ENCODE assay signal across 19 cellular contexts in genomic region chr2:54664238-54664786, GRCh38. TPM values are rescaled to one million over a fixed set of nuclear protein-coding genes. Genes with fewer than 3 reads are reported as not detected.
DNase-seq lines count a peak whose midpoint lies in the region; ATAC-seq, FAIRE-seq and TF ChIP-seq lines count a peak whose summit lies in the region.
"Had no signal": no experiment of that assay in that cellular context is flagged by ENCODE, and none has a peak within 500 bp of the region (broad histone marks: within the 10 kb centered on the region; RNA-seq: fewer than 3 reads in every experiment).

No MANE protein-coding gene starts in this region.

- 92% methylated on average over 18 of the region's 18 CpGs for WGBS in pancreas, 2 donors

- no peaks in the 10 kb centered on the region for H3K9me3 Mint-ChIP-seq in nephron
- H3K9me3 Mint-ChIP-seq: CD8-positive, alpha-beta T cell; naive B cell had no signal

- H3K4me3 ChIP-seq in right atrium auricular region (no peak overlapping the region), upper lobe of right lung (no peak overlapping the region), pancreas (no peak overlapping the region)
- H3K4me3 ChIP-seq: ascending aorta, GM23248 had no signal

- H3K9me3 ChIP-seq in right atrium auricular region, result no peaks in the 10 kb centered on the region
- H3K9me3 ChIP-seq in upper lobe of right lung, result no peaks in the 10 kb centered on the region
- H3K9me3 ChIP-seq in pancreas, result no peaks in the 10 kb centered on the region
- H3K9me3 ChIP-seq: ascending aorta had no signal

- H3K27me3 ChIP-seq in right atrium auricular region (no peaks in the 10 kb centered on the region), upper lobe of right lung (no peaks in the 10 kb centered on the region), pancreas (no peaks in the 10 kb centered on the region)
- H3K27me3 ChIP-seq: ascending aorta had no signal

- H3K4me1 Mint-ChIP-seq in nephron, result peaks cover 38% of the 10 kb centered on the region

- H3K4me1 ChIP-seq in right atrium auricular region (peaks cover 0 to 41% of the 10 kb centered on the region in 2 donors), upper lobe of right lung (peaks cover 45% of the 10 kb centered on the region), pancreas (peaks cover 0 to 21% (median 21%) of the 10 kb centered on the region in 3 donors)

- intact Hi-C loops in cardiac septum (cut with DNase I), result no loop called here
- intact Hi-C loops in upper lobe of right lung (cut with DNase I), result no loop called here
- intact Hi-C loops in pancreas (cut with DNase I), result loop anchor here in 1 of 3 donors (10.0 kb wide), 1 partner anchor 140 kb away; no protein-coding TSS in a partner anchor

- ATAC-seq in upper lobe of right lung (no peak), HG02938 (IDR thresholded peaks at IDR 0.05; ENCODE audit: unreplicated experiment) (no peak), pancreas (no peak)
- ATAC-seq: CD8-positive, alpha-beta T cell; stimulated activated naive CD8-positive, alpha-beta T cell treated with anti-CD3 and anti-CD28 coated beads, Interleukin-15, Interleukin-2, amounts not matched to agents 100 U/mL and 50 U/mL, for 24 hours had no signal

- H3K4me3 Mint-ChIP-seq in nephron, result no peak overlapping the region
- H3K4me3 Mint-ChIP-seq: CD8-positive, alpha-beta T cell; naive B cell had no signal

- peaks cover 96% of the 10 kb centered on the region for H3K36me3 Mint-ChIP-seq in nephron (ENCODE audit: low read depth)

- H3K36me3 ChIP-seq in right atrium auricular region (peaks cover 81% of the 10 kb centered on the region), upper lobe of right lung (peaks cover 90% of the 10 kb centered on the region), pancreas (peaks cover 0 to 71% (median 33%) of the 10 kb centered on the region in 3 donors)

- peak overlapping the region in 1 of 2 donors; percentile 19 for H3K27ac ChIP-seq in right atrium auricular region
- H3K27ac ChIP-seq in caudate nucleus (ENCODE audit: low read depth, low read length), result peak overlapping the region; percentile 24
- H3K27ac ChIP-seq in upper lobe of right lung, result peak overlapping the region; percentile 79
- no peak overlapping the region for H3K27ac ChIP-seq in pancreas
- H3K27ac ChIP-seq: GM23248 had no signal

- TF ChIP-seq CTCF in right atrium auricular region (IDR thresholded peaks at IDR 0.05) (no peak), nephron (IDR thresholded peaks at IDR 0.05; ENCODE audit: unreplicated experiment in 3 of 3) (no peak), upper lobe of right lung (IDR thresholded peaks at IDR 0.05) (no peak), pancreas (IDR thresholded peaks at IDR 0.05) (no peak)

- no peak for FAIRE-seq in pancreas (lab: Jason Lieb, UNC)
- FAIRE-seq: frontal cortex had no signal

- DNase-seq in right atrium auricular region (ENCODE audit: low spot score) (peak; percentile 54), cardiac septum (ENCODE audit: low spot score) (no peak), caudate nucleus (lab: John Stamatoyannopoulos, UW) (no peak), upper lobe of right lung (no peak), pancreas (no peak), SHP77 (lab: John Stamatoyannopoulos, UW) (no peak)
- DNase-seq: activated CD4-positive, alpha-beta T cell treated with anti-CD3 and anti-CD28 coated beads for 4 hours; activated naive CD4-positive, alpha-beta T cell; CD8-positive, alpha-beta T cell; cortex of kidney; DND-41; GM23248; naive B cell; NCI-H748 treated with DMSO at 0.1 percent for 48 hours; stimulated activated naive CD8-positive, alpha-beta T cell treated with anti-CD3 and anti-CD28 coated beads, Interleukin-15, Interleukin-2, amounts not matched to agents 100 U/mL and 50 U/mL, for 24 hours had no signal

- peak overlapping the region in 2 of 3 experiments; percentile 92 to 97 for H3K27ac Mint-ChIP-seq in nephron
- H3K27ac Mint-ChIP-seq: CD8-positive, alpha-beta T cell had no signal

- no peaks in the 10 kb centered on the region for H3K27me3 Mint-ChIP-seq in nephron (ENCODE audit: low read depth)
- H3K27me3 Mint-ChIP-seq: naive B cell had no signal

RNA-seq across cellular contexts. Expression of gene EML6, which starts 59.1 kb away (rescaled TPM):
- total RNA-seq in right atrium auricular region (1 to 10 TPM; 1.1 to 1.2 TPM), cardiac septum (0.83 TPM), upper lobe of right lung (1.4 TPM), pancreas (1 to 10 TPM; 1.2 to 2.9 (median 2.1) TPM)
- polyA plus RNA-seq in pancreas, result 1 to 10 TPM; 2.3 to 4.9 TPM
- total RNA-seq: ascending aorta had no signal

Comparison
In these comparisons a context has a peak if more than half of its experiments do, and no peak if none do; other contexts are left out.
1. H3K27ac ChIP-seq: peak in caudate nucleus (single experiment) and upper lobe of right lung (single experiment); none in pancreas (0 of 4).